Comparison of ENCODE assay signal across 2 cellular contexts in the genomic region with DNA sequence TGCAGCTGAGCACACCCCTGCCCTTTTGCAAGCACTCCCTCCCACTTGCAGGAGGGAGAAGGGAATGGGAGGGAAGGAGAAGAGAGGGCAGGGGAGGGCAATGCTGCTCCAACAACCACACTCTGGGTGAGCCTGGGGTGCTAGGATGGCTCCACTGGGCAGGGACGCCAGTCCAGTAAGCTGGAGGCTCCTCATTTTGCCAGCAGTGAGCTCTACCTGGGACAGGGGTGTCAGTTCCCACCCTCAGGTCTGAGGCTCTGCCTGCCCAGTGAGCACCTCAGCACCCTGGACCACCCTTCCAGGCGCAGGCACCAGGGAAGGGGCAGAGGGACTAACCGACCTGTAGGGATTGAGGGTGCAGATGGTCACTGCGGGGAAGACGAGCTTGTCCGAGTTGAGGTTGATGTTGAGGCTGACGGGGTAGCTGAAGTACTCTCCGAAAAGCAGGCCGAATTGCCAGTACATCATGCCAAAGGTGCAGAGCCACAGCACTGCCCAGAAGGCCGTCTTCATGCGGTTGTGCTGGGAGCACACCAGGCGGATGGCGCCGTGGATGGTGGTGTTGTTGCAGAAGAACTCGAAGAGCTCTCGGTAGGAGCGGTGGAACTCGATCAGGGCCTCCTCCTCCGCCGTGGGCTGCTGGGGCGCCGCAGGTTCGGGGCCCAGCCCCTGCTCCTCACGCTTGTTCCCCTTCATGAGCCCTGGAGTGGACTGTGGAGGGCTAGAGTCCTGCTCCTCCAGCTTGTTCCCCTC.
TF ChIP-seq lines count a peak whose summit lies in the region.

No MANE protein-coding gene starts in this region.

TF ChIP-seq in HCT116, 20 proteins besides CTCF, POLR2A, EP300 and RAD21 (continued from another document):
- TF ChIP-seq, protein P1, sequence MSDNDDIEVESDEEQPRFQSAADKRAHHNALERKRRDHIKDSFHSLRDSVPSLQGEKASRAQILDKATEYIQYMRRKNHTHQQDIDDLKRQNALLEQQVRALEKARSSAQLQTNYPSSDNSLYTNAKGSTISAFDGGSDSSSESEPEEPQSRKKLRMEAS (IDR thresholded peaks at IDR 0.05) = no peak
- TF ChIP-seq POLR2AphosphoS5 (IDR thresholded peaks at IDR 0.05; ENCODE audit: low read depth, low read length) (no peak; the same call in 1 of the 2 replicates), EZH2 (IDR thresholded peaks at IDR 0.05) (no peak), ZBTB33 (IDR thresholded peaks at IDR 0.05; ENCODE audit: extremely low read depth, insufficient replicate concordance, low read length) (no peak), SIN3A (IDR thresholded peaks at IDR 0.05; ENCODE audit: low read depth) (no peak), CBX3 (IDR thresholded peaks at IDR 0.05; ENCODE audit: low read depth) (no peak), SRF (IDR thresholded peaks at IDR 0.05; ENCODE audit: low read depth) (no peak), SP1 (IDR thresholded peaks at IDR 0.05; ENCODE audit: low read depth) (no peak), REST (IDR thresholded peaks at IDR 0.05; ENCODE audit: low read depth) (no peak), CEBPB (IDR thresholded peaks at IDR 0.05; ENCODE audit: low read depth) (no peak), ELF1 (IDR thresholded peaks at IDR 0.05; ENCODE audit: borderline replicate concordance, low read depth) (no peak), ATF3 (IDR thresholded peaks at IDR 0.05) (no peak)

TF ChIP-seq in WTC11, 78 proteins besides CTCF, POLR2A, EP300 and RAD21:
- TF ChIP-seq, protein P2, sequence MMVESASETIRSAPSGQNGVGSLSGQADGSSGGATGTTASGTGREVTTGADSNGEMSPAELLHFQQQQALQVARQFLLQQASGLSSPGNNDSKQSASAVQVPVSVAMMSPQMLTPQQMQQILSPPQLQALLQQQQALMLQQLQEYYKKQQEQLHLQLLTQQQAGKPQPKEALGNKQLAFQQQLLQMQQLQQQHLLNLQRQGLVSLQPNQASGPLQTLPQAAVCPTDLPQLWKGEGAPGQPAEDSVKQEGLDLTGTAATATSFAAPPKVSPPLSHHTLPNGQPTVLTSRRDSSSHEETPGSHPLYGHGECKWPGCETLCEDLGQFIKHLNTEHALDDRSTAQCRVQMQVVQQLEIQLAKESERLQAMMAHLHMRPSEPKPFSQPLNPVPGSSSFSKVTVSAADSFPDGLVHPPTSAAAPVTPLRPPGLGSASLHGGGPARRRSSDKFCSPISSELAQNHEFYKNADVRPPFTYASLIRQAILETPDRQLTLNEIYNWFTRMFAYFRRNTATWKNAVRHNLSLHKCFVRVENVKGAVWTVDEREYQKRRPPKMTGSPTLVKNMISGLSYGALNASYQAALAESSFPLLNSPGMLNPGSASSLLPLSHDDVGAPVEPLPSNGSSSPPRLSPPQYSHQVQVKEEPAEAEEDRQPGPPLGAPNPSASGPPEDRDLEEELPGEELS (CRISPR knock-in tag; IDR thresholded peaks at IDR 0.05) = peak; percentile 39; the same call in 1 of the 2 replicates
- TF ChIP-seq EMX1 (CRISPR knock-in tag; IDR thresholded peaks at IDR 0.05) (no peak), ZNF138 (CRISPR knock-in tag; conservative IDR thresholded peaks at IDR 0.05) (0 out of 2 replicates have a peak, but pooled peaks have one; percentile 10), ERG (CRISPR knock-in tag; IDR thresholded peaks at IDR 0.05) (no peak), KAT7 (CRISPR knock-in tag; IDR thresholded peaks at IDR 0.05; ENCODE audit: borderline replicate concordance) (no peak), ATF6 (CRISPR knock-in tag; IDR thresholded peaks at IDR 0.05) (no peak), PRDM15 (CRISPR knock-in tag; IDR thresholded peaks at IDR 0.05) (no peak), FOXP1 (CRISPR knock-in tag; IDR thresholded peaks at IDR 0.05; ENCODE audit: borderline replicate concordance) (no peak), TEAD1 (CRISPR knock-in tag; IDR thresholded peaks at IDR 0.05) (0 out of 2 replicates have a peak, but pooled peaks have one; percentile 29), MXD4 (CRISPR knock-in tag; IDR thresholded peaks at IDR 0.05; ENCODE audit: borderline replicate concordance) (no peak), TEAD4 (CRISPR knock-in tag; IDR thresholded peaks at IDR 0.05) (no peak), NR3C1 (CRISPR knock-in tag; conservative IDR thresholded peaks at IDR 0.05; ENCODE audit: low read depth) (no peak)
- TF ChIP-seq, protein P1 (CRISPR knock-in tag; IDR thresholded peaks at IDR 0.05) = peak; percentile 45; the same call in 1 of the 2 replicates
- TF ChIP-seq, protein P3, sequence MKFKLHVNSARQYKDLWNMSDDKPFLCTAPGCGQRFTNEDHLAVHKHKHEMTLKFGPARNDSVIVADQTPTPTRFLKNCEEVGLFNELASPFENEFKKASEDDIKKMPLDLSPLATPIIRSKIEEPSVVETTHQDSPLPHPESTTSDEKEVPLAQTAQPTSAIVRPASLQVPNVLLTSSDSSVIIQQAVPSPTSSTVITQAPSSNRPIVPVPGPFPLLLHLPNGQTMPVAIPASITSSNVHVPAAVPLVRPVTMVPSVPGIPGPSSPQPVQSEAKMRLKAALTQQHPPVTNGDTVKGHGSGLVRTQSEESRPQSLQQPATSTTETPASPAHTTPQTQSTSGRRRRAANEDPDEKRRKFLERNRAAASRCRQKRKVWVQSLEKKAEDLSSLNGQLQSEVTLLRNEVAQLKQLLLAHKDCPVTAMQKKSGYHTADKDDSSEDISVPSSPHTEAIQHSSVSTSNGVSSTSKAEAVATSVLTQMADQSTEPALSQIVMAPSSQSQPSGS (CRISPR knock-in tag; IDR thresholded peaks at IDR 0.05; ENCODE audit: borderline replicate concordance, low read depth) = no peak
- TF ChIP-seq, protein P4, sequence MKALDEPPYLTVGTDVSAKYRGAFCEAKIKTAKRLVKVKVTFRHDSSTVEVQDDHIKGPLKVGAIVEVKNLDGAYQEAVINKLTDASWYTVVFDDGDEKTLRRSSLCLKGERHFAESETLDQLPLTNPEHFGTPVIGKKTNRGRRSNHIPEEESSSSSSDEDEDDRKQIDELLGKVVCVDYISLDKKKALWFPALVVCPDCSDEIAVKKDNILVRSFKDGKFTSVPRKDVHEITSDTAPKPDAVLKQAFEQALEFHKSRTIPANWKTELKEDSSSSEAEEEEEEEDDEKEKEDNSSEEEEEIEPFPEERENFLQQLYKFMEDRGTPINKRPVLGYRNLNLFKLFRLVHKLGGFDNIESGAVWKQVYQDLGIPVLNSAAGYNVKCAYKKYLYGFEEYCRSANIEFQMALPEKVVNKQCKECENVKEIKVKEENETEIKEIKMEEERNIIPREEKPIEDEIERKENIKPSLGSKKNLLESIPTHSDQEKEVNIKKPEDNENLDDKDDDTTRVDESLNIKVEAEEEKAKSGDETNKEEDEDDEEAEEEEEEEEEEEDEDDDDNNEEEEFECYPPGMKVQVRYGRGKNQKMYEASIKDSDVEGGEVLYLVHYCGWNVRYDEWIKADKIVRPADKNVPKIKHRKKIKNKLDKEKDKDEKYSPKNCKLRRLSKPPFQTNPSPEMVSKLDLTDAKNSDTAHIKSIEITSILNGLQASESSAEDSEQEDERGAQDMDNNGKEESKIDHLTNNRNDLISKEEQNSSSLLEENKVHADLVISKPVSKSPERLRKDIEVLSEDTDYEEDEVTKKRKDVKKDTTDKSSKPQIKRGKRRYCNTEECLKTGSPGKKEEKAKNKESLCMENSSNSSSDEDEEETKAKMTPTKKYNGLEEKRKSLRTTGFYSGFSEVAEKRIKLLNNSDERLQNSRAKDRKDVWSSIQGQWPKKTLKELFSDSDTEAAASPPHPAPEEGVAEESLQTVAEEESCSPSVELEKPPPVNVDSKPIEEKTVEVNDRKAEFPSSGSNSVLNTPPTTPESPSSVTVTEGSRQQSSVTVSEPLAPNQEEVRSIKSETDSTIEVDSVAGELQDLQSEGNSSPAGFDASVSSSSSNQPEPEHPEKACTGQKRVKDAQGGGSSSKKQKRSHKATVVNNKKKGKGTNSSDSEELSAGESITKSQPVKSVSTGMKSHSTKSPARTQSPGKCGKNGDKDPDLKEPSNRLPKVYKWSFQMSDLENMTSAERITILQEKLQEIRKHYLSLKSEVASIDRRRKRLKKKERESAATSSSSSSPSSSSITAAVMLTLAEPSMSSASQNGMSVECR (CRISPR knock-in tag; IDR thresholded peaks at IDR 0.05; ENCODE audit: borderline replicate concordance) = peak; percentile 64; the same call in 1 of the 2 replicates
TF ChIP-seq in WTC11: peak in this region for 5.
